ENCODE assay signal across 15 cellular contexts in genomic region chr9:107173422-107174180, GRCh38.
DNase-seq lines count a peak whose midpoint lies in the region; ATAC-seq and TF ChIP-seq lines count a peak whose summit lies in the region.
"Had no signal": no experiment of that assay in that cellular context is flagged by ENCODE, and none has a peak within 500 bp of the region (broad histone marks: within the 10 kb centered on the region; RNA-seq: fewer than 3 reads in every experiment).

No MANE protein-coding gene starts in this region.

- no peak overlapping the region for H3K4me3 Mint-ChIP-seq in activated T-helper 1 cell treated with anti-CD3 and anti-CD28 coated beads, Interleukin-12 subunit alpha, Interleukin-12 subunit beta, Interleukin-2, Interleukin-4 antibody, amounts not matched to agents 30 ng/mL and 10 ng/mL and 1 ng/mL, durations not matched to agents 14 hours and 24 hours and 36 hours
- peak overlapping the region; percentile 67 for H3K4me3 Mint-ChIP-seq in natural killer cell
- H3K4me3 Mint-ChIP-seq: B cell, brain had no signal

- peaks cover 29% of the 10 kb centered on the region for H3K4me1 Mint-ChIP-seq in activated T-helper 1 cell treated with anti-CD3 and anti-CD28 coated beads, Interleukin-12 subunit alpha, Interleukin-12 subunit beta, Interleukin-2, Interleukin-4 antibody, amounts not matched to agents 30 ng/mL and 10 ng/mL and 1 ng/mL, durations not matched to agents 14 hours and 24 hours and 36 hours (ENCODE audit: low read depth)
- peaks cover 59 to 67% of the 10 kb centered on the region in 2 donors for H3K4me1 Mint-ChIP-seq in natural killer cell
- H3K4me1 Mint-ChIP-seq: B cell had no signal

- peak overlapping the region; percentile 3 for H3K27ac Mint-ChIP-seq in activated T-helper 1 cell treated with anti-CD3 and anti-CD28 coated beads, Interleukin-12 subunit alpha, Interleukin-12 subunit beta, Interleukin-2, Interleukin-4 antibody, amounts not matched to agents 30 ng/mL and 10 ng/mL and 1 ng/mL, durations not matched to agents 14 hours and 24 hours and 36 hours
- peak overlapping the region; percentile 87 to 93 for H3K27ac Mint-ChIP-seq in natural killer cell
- H3K27ac Mint-ChIP-seq: B cell had no signal

- no peaks in the 10 kb centered on the region for H3K9me3 Mint-ChIP-seq in activated T-helper 1 cell treated with anti-CD3 and anti-CD28 coated beads, Interleukin-12 subunit alpha, Interleukin-12 subunit beta, Interleukin-2, Interleukin-4 antibody, amounts not matched to agents 30 ng/mL and 10 ng/mL and 1 ng/mL, durations not matched to agents 14 hours and 24 hours and 36 hours
- H3K9me3 Mint-ChIP-seq in natural killer cell = no peaks in the 10 kb centered on the region

- intact Hi-C loops in activated T-helper 1 cell treated with anti-CD3 and anti-CD28 coated beads, Interleukin-12 subunit alpha, Interleukin-12 subunit beta, Interleukin-2, Interleukin-4 antibody, amounts not matched to agents 30 ng/mL and 10 ng/mL and 1 ng/mL, durations not matched to agents 14 hours and 24 hours and 36 hours (cut with micrococcal nuclease) = loop anchor here (1.0 to 5.0 kb wide), 6 partner anchors 40 to 1291 kb away; no protein-coding TSS in a partner anchor
- intact Hi-C loops in natural killer cell (cut with micrococcal nuclease) = loop anchor here (1.0 to 10.0 kb wide), 6 partner anchors 37 to 1566 kb away; partner anchors contain the start of gene RAD23B

- no peak for DNase-seq in activated T-helper 1 cell treated with anti-CD3 and anti-CD28 coated beads, Interleukin-12 subunit alpha, Interleukin-12 subunit beta, Interleukin-2, Interleukin-4 antibody, amounts not matched to agents 30 ng/mL and 10 ng/mL and 1 ng/mL, durations not matched to agents 14 hours and 24 hours and 36 hours (ENCODE audit: low spot score)
- DNase-seq in natural killer cell (no peak), NCI-H2171 (lab: John Stamatoyannopoulos, UW) (no peak)
- DNase-seq: activated naive CD4-positive, alpha-beta T cell treated with anti-CD3 and anti-CD28 coated beads, Interleukin-2, amount 50 U/mL, for 16 hours; erythroblast; heart left ventricle; kidney; nucleus accumbens; stimulated activated CD4-positive, alpha-beta T cell treated with anti-CD3 and anti-CD28 coated beads, Interleukin-2, amount 100 ng/mL, for 48 hours had no signal

- TF ChIP-seq CTCF in natural killer cell (IDR thresholded peaks at IDR 0.05) = no peak

- ATAC-seq in GM18502 (IDR thresholded peaks at IDR 0.05; ENCODE audit: poor library complexity, unreplicated experiment) = peak; percentile 29
- peak; percentile 27 for ATAC-seq in GM21423 (IDR thresholded peaks at IDR 0.05; ENCODE audit: unreplicated experiment)
- peak in 1 of 3 donors; percentile 30 for ATAC-seq in natural killer cell
- ATAC-seq in GM21367 (IDR thresholded peaks at IDR 0.05; ENCODE audit: unreplicated experiment) = no peak
- no peak for ATAC-seq in GM21825 (IDR thresholded peaks at IDR 0.05; ENCODE audit: unreplicated experiment)

- peaks cover 2% of the 10 kb centered on the region for H3K27me3 Mint-ChIP-seq in activated T-helper 1 cell treated with anti-CD3 and anti-CD28 coated beads, Interleukin-12 subunit alpha, Interleukin-12 subunit beta, Interleukin-2, Interleukin-4 antibody, amounts not matched to agents 30 ng/mL and 10 ng/mL and 1 ng/mL, durations not matched to agents 14 hours and 24 hours and 36 hours (ENCODE audit: insufficient read depth)
- H3K27me3 Mint-ChIP-seq in natural killer cell (ENCODE audit: low read depth in 2 of 2) = no peaks in the 10 kb centered on the region

- no peaks in the 10 kb centered on the region for H3K36me3 Mint-ChIP-seq in activated T-helper 1 cell treated with anti-CD3 and anti-CD28 coated beads, Interleukin-12 subunit alpha, Interleukin-12 subunit beta, Interleukin-2, Interleukin-4 antibody, amounts not matched to agents 30 ng/mL and 10 ng/mL and 1 ng/mL, durations not matched to agents 14 hours and 24 hours and 36 hours (ENCODE audit: low read depth)
- no peaks in the 10 kb centered on the region for H3K36me3 Mint-ChIP-seq in natural killer cell
- H3K36me3 Mint-ChIP-seq: brain had no signal

Comparison
In these comparisons a context has a peak if more than half of its experiments do, and no peak if none do; other contexts are left out.
1. ATAC-seq: peak in GM18502 (single experiment) and GM21423 (single experiment); none in GM21367 (single experiment) and GM21825 (single experiment).